Comparison of ENCODE assay signal across 1 cellular context in genomic region chr6:20915626-20916025, GRCh38.
TF ChIP-seq lines count a peak whose summit lies in the region.

No MANE protein-coding gene starts in this region.

TF ChIP-seq in A549, 52 proteins besides CTCF, POLR2A, EP300 and RAD21 (continued from another document):
- TF ChIP-seq FOXS1 (CRISPR knock-in tag; IDR thresholded peaks at IDR 0.05) = no peak
- no peak for TF ChIP-seq NPAS2 (CRISPR knock-in tag; IDR thresholded peaks at IDR 0.05; ENCODE audit: borderline replicate concordance)
